16 cellular contexts compared by ENCODE assay signal in the genomic region with DNA sequence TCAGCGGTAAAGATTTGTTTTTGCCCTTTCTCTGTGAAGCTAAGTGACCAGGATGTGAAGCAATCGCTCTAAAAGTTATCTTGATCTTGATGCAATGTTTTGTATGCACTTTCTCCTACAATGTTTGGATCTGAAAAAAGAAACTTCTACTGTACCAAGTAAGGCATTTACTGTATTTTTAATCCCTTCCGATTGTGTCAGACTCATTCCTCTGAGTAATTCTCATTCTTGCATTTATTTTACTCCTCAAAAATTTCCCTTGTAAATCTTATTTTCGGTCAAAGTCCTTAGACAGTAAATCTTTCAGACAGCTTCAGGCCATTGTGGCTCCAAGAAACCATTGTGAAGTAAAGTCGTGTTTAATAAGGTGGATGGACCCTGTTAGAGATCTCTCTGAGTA.
DNase-seq lines count a peak whose midpoint lies in the region; ATAC-seq, FAIRE-seq and TF ChIP-seq lines count a peak whose summit lies in the region.
"Had no signal": no experiment of that assay in that cellular context is flagged by ENCODE, and none has a peak within 500 bp of the region (broad histone marks: within the 10 kb centered on the region; RNA-seq: fewer than 3 reads in every experiment).

No MANE protein-coding gene starts in this region.

- H2BK15ac ChIP-seq in IMR-90 (ENCODE audit: low read depth, low read length) (no peak overlapping the region), H9 (ENCODE audit: low read depth, low read length) (no peak overlapping the region)

- intact Hi-C loops in IMR-90 (cut with micrococcal nuclease), result loop anchor here (10.0 kb wide), 1 partner anchor 108 kb away; no protein-coding TSS in a partner anchor
- intact Hi-C loops in HepG2 (cut with micrococcal nuclease; ENCODE audit: unreplicated experiment), result no loop called here

- no peak overlapping the region for H2AK9ac ChIP-seq in IMR-90 (replicated peaks; ENCODE audit: low read depth, low read length, poor library complexity)

- H3K4me1 ChIP-seq in IMR-90 (ENCODE audit: control insufficient read depth, insufficient read depth, low read length) (peaks cover 2% of the 10 kb centered on the region), HepG2 (ENCODE audit: insufficient read depth, low read length) (no peaks in the 10 kb centered on the region), H9 (ENCODE audit: insufficient read depth, low read length) (no peaks in the 10 kb centered on the region)
- H3K4me1 ChIP-seq: BLaER1, gastroesophageal sphincter had no signal

- no peaks in the 10 kb centered on the region for H3K36me3 Mint-ChIP-seq in stimulated activated memory B cell treated with anti-CD40 and anti-IgM and Interleukin-4, amounts not matched to agents 10 μg/mL and 1 μg/mL and 100 μg/mL, for 72 hours
- H3K36me3 Mint-ChIP-seq in H9 (ENCODE audit: insufficient read depth in 1 of 3, low read depth in 3 of 3), result no peaks in the 10 kb centered on the region

- H3K9ac ChIP-seq in IMR-90 (ENCODE audit: low read depth, low read length), result no peak overlapping the region
- no peak overlapping the region for H3K9ac ChIP-seq in HepG2 (ENCODE audit: insufficient read depth, low read depth, low read length)
- no peak overlapping the region for H3K9ac ChIP-seq in H9 (ENCODE audit: extremely low read depth, insufficient read length, low read length)
- H3K9ac ChIP-seq: BLaER1 had no signal

- H3K79me2 ChIP-seq in HepG2 (ENCODE audit: insufficient read depth, low read length) (no peaks in the 10 kb centered on the region), H9 (ENCODE audit: insufficient read depth, low read length) (no peaks in the 10 kb centered on the region)

- TF ChIP-seq POLR2A in IMR-90 (IDR thresholded peaks at IDR 0.05; ENCODE audit: low read depth, low read length) (no peak), HepG2 (IDR thresholded peaks at IDR 0.05; ENCODE audit: insufficient read depth in 1 of 2, low read depth in 2 of 2, low read length in 2 of 2) (no peak)

- no peak for TF ChIP-seq EP300 in HepG2 (IDR thresholded peaks at IDR 0.05; ENCODE audit: low read depth in 2 of 2, low read length in 2 of 2)
- TF ChIP-seq EP300 in HepG2 (CRISPR knock-in tag; IDR thresholded peaks at IDR 0.05; ENCODE audit: borderline replicate concordance), result no peak

- no CpG with 5 or more reads among the region's 5 CpGs for WGBS in IMR-90 (ENCODE audit: extremely low coverage in 2 of 2, insufficient read length in 1 of 2), 2 experiments
- whole genome bisulfite sequencing in HepG2 (ENCODE audit: low lambda C conversion rate), result 4% methylated on average over 5 of the region's 5 CpGs
- no CpG with 5 or more reads among the region's 5 CpGs for WGBS in H9 (ENCODE audit: extremely low coverage, insufficient read length, low lambda C conversion rate)

- no peak overlapping the region for H3K4me3 Mint-ChIP-seq in stimulated activated memory B cell treated with anti-CD40 and anti-IgM and Interleukin-4, amounts not matched to agents 10 μg/mL and 1 μg/mL and 100 μg/mL, for 72 hours
- no peak overlapping the region for H3K4me3 Mint-ChIP-seq in H9
- H3K4me3 Mint-ChIP-seq: activated T-cell treated with anti-CD3 and anti-CD28 coated beads, Interleukin-2, amount 50 U/mL, for 4 hours had no signal

- H3K56ac ChIP-seq in IMR-90 (ENCODE audit: extremely low read depth, insufficient read depth, low read length) (no peak overlapping the region), H9 (ENCODE audit: insufficient read length, low read depth, low read length) (no peak overlapping the region)

- H4K5ac ChIP-seq in IMR-90 (ENCODE audit: low read depth, low read length) (no peak overlapping the region; the same call in 1 of the 2 replicates), H9 (ENCODE audit: insufficient read length, low read depth, low read length) (no peak overlapping the region)

- H4K20me1 ChIP-seq in IMR-90 (ENCODE audit: insufficient read depth, low read length) (no peaks in the 10 kb centered on the region), HepG2 (ENCODE audit: insufficient read depth, low read length) (no peaks in the 10 kb centered on the region), H9 (ENCODE audit: control insufficient read depth, insufficient read depth, insufficient read length) (no peaks in the 10 kb centered on the region)
- H4K20me1 ChIP-seq: BLaER1 had no signal

- H4K91ac ChIP-seq in IMR-90 (ENCODE audit: insufficient read depth, low read depth, low read length) (no peak overlapping the region), H9 (ENCODE audit: insufficient read length, low read depth, low read length) (no peak overlapping the region)

- CTCF ChIA-PET in IMR-90 (lab: Yijun Ruan, JAX) (interaction anchor here (0.6 to 1.8 kb wide), 2 partner anchors 14 to 121 kb away, joined by 3 to 5 read pairs; no protein-coding TSS in a partner anchor), HepG2 (lab: Yijun Ruan, JAX; ENCODE audit: low intra/inter-chr PET ratio, low total read pairs) (no interaction called here)

- H3T11ph ChIP-seq in H9 (ENCODE audit: low read length), result no peak overlapping the region

- H3K9me1 ChIP-seq in IMR-90 (ENCODE audit: insufficient read depth, low read length), result no peaks in the 10 kb centered on the region

- H3K27me3 Mint-ChIP-seq in stimulated activated memory B cell treated with anti-CD40 and anti-IgM and Interleukin-4, amounts not matched to agents 10 μg/mL and 1 μg/mL and 100 μg/mL, for 72 hours, result no peaks in the 10 kb centered on the region
- peaks cover 78% of the 10 kb centered on the region for H3K27me3 Mint-ChIP-seq in H9 (ENCODE audit: low read depth)

- H3K4me2 ChIP-seq in IMR-90 (ENCODE audit: low read depth, low read length) (peak overlapping the region; percentile 76), HepG2 (ENCODE audit: low read depth, low read length) (no peak overlapping the region), H9 (ENCODE audit: insufficient read depth, insufficient read length, low read length) (no peak overlapping the region)
- H3K4me2 ChIP-seq: BLaER1 had no signal

- TF ChIP-seq RAD21 in IMR-90 (IDR thresholded peaks at IDR 0.05; ENCODE audit: low read length), result no peak
- no peak for TF ChIP-seq RAD21 in HepG2 (CRISPR knock-in tag; IDR thresholded peaks at IDR 0.05)

- H2BK5ac ChIP-seq in IMR-90 (ENCODE audit: low read depth, low read length, poor library complexity, severe bottlenecking), result no peak overlapping the region
- H2BK5ac ChIP-seq in H9 (ENCODE audit: insufficient read length, low read length), result no peak overlapping the region

- in situ Hi-C loops in IMR-90 (cut with MboI; ENCODE audit: low sequenced_read_pairs) (no loop called here), astrocyte of the spinal cord (cut with HindIII; ENCODE audit: low sequenced_read_pairs) (no loop called here), HepG2 (cut with HindIII; ENCODE audit: extremely low pct_ligation_motif_present, low pct_unique_long_range_greater_than_20kb) (no loop called here)

- H2AK5ac ChIP-seq in IMR-90 (ENCODE audit: low read depth, low read length), result no peak overlapping the region
- no peak overlapping the region for H2AK5ac ChIP-seq in H9 (ENCODE audit: insufficient read length, low read length)

- H3K23ac ChIP-seq in IMR-90 (ENCODE audit: low read depth, low read length) (no peak overlapping the region), H9 (ENCODE audit: insufficient read length, low read depth, low read length) (no peak overlapping the region)

- H3K36me3 ChIP-seq in IMR-90 (ENCODE audit: control insufficient read depth, insufficient read depth, low read length) (no peaks in the 10 kb centered on the region), HepG2 (replicated peaks in 1 of 2; ENCODE audit: control insufficient read depth in 1 of 2, insufficient read depth in 2 of 2, low read length in 2 of 2) (no peaks in the 10 kb centered on the region)
- H3K36me3 ChIP-seq: BLaER1, gastroesophageal sphincter had no signal

- H3K4me1 Mint-ChIP-seq in stimulated activated memory B cell treated with anti-CD40 and anti-IgM and Interleukin-4, amounts not matched to agents 10 μg/mL and 1 μg/mL and 100 μg/mL, for 72 hours, result peaks cover under 1% of the 10 kb centered on the region
- peaks cover 0 to 3% of the 10 kb centered on the region in 2 experiments; a peak in 2 of 4 replicates for H3K4me1 Mint-ChIP-seq in H9

- DNase-seq in AG08396 (ENCODE audit: low spot score), result peak; percentile 10
- peak; percentile 72 for DNase-seq in IMR-90
- DNase-seq in astrocyte of the spinal cord (ENCODE audit: low read depth, low spot score), result peak; percentile 8
- DNase-seq in HepG2 (ENCODE audit: low spot score), result no peak
- DNase-seq in activated CD4-positive, alpha-beta T cell treated with anti-CD3 and anti-CD28 coated beads, Interleukin-2, amount 50 U/mL, for 48 hours, result no peak
- DNase-seq in H9, result no peak
- DNase-seq: activated CD4-positive, alpha-beta T cell treated with anti-CD3 and anti-CD28 coated beads for 1 hour; activated T-cell treated with anti-CD3 and anti-CD28 coated beads, Interleukin-2, amount 50 U/mL, for 4 hours; amniotic stem cell; dermis blood vessel endothelial cell; MV-4-11 had no signal

- no peak overlapping the region for H4K8ac ChIP-seq in IMR-90 (ENCODE audit: low read depth in 2 of 2, low read length in 2 of 2)
- H4K8ac ChIP-seq in H9 (replicated peaks; ENCODE audit: insufficient read length, low read depth, low read length), result no peak overlapping the region

- no peak overlapping the region for H2BK120ac ChIP-seq in IMR-90 (ENCODE audit: low read depth, low read length)
- no peak overlapping the region for H2BK120ac ChIP-seq in H9 (ENCODE audit: low read depth, low read length, poor library complexity, severe bottlenecking)

- H3K9me3 ChIP-seq in IMR-90 (ENCODE audit: control insufficient read depth, insufficient read depth, low read length) (no peaks in the 10 kb centered on the region), HepG2 (ENCODE audit: low read length) (no peaks in the 10 kb centered on the region), H9 (ENCODE audit: control insufficient read depth, low read depth, low read length) (no peaks in the 10 kb centered on the region)
- H3K9me3 ChIP-seq: BLaER1, gastroesophageal sphincter had no signal

- POLR2A ChIA-PET in IMR-90 (lab: Charles Lee; ENCODE audit: unreplicated experiment), result no interaction called here
- POLR2A ChIA-PET in HepG2 (lab: Yijun Ruan, JAX), result no interaction called here

- H3K27me3 ChIP-seq in IMR-90 (ENCODE audit: control insufficient read depth, insufficient read depth, low read length) (no peaks in the 10 kb centered on the region; the same call in 1 of the 2 replicates), HepG2 (ENCODE audit: control insufficient read depth in 1 of 2, insufficient read depth in 2 of 2, low read length in 2 of 2) (no peaks in the 10 kb centered on the region; a peak in 1 of 5 replicates), H9 (ENCODE audit: insufficient read depth, low read length) (peaks cover 25% of the 10 kb centered on the region; the same call in 1 of the 2 replicates)
- H3K27me3 ChIP-seq: BLaER1, gastroesophageal sphincter had no signal

- no peak overlapping the region for H2BK20ac ChIP-seq in IMR-90 (ENCODE audit: low read depth, low read length)
- H2BK20ac ChIP-seq in H9 (ENCODE audit: low read depth, low read length, poor library complexity, severe bottlenecking), result no peak overlapping the region

- no peak overlapping the region for H2BK12ac ChIP-seq in H9 (ENCODE audit: insufficient read length, low read depth, low read length)

- H2AFZ ChIP-seq in IMR-90 (replicated peaks; ENCODE audit: low read length, poor library complexity), result no peak overlapping the region
- no peak overlapping the region for H2AFZ ChIP-seq in HepG2 (ENCODE audit: low read length)
- H2AFZ ChIP-seq in H9 (ENCODE audit: low read length), result no peak overlapping the region

- H3K4me3 ChIP-seq in IMR-90 (ENCODE audit: insufficient read depth, low read depth, low read length) (peak overlapping the region; percentile 19; the same call in 1 of the 2 replicates), astrocyte of the spinal cord (ENCODE audit: low read depth, low read length) (no peak overlapping the region), HepG2 (replicated peaks in 1 of 3; ENCODE audit: insufficient read depth in 1 of 3, low read depth in 2 of 3, low read length in 3 of 3) (no peak overlapping the region)
- H3K4me3 ChIP-seq: BLaER1, gastroesophageal sphincter had no signal

- BruUV-seq in IMR-90 (replicated peaks; lab: Mats Ljungman, UMichigan), result no TSS peak
- BruUV-seq in HepG2 (replicated peaks; lab: Mats Ljungman, UMichigan), result no TSS peak

- H3K27ac ChIP-seq in IMR-90 (ENCODE audit: insufficient read depth, low read length), result peak overlapping the region; percentile 54; the same call in 1 of the 2 replicates
- no peak overlapping the region for H3K27ac ChIP-seq in HepG2 (ENCODE audit: extremely low read length, insufficient read depth, low read length)
- no peak overlapping the region for H3K27ac ChIP-seq in H9 (ENCODE audit: insufficient read length, low read depth, low read length)
- H3K27ac ChIP-seq: BLaER1, gastroesophageal sphincter had no signal

- no peak overlapping the region for H3K14ac ChIP-seq in IMR-90 (replicated peaks; ENCODE audit: low read depth, low read length)
- no peak overlapping the region for H3K14ac ChIP-seq in H9 (ENCODE audit: insufficient read depth, low read length)

- ATAC-seq in IMR-90 (ENCODE audit: low read depth) (peak; percentile 87), HepG2 (no peak), HG03280 (IDR thresholded peaks at IDR 0.05; ENCODE audit: unreplicated experiment) (no peak)
- no peak for ATAC-seq in stimulated activated memory B cell treated with anti-CD40 and anti-IgM and Interleukin-4, amounts not matched to agents 10 μg/mL and 1 μg/mL and 100 μg/mL, for 72 hours
- ATAC-seq: activated T-cell treated with anti-CD3 and anti-CD28 coated beads, Interleukin-2, amount 50 U/mL, for 4 hours; gastroesophageal sphincter had no signal

- H3K4ac ChIP-seq in IMR-90 (ENCODE audit: low read depth, low read length) (no peak overlapping the region), H9 (ENCODE audit: low read depth, low read length) (no peak overlapping the region)

- no peaks in the 10 kb centered on the region for H3K9me3 Mint-ChIP-seq in stimulated activated memory B cell treated with anti-CD40 and anti-IgM and Interleukin-4, amounts not matched to agents 10 μg/mL and 1 μg/mL and 100 μg/mL, for 72 hours
- peaks cover 1 to 7% of the 10 kb centered on the region in 2 experiments; a peak in 4 of 5 replicates for H3K9me3 Mint-ChIP-seq in H9
- H3K9me3 Mint-ChIP-seq: activated T-cell treated with anti-CD3 and anti-CD28 coated beads, Interleukin-2, amount 50 U/mL, for 4 hours had no signal

- no peak overlapping the region for H3K27ac Mint-ChIP-seq in stimulated activated memory B cell treated with anti-CD40 and anti-IgM and Interleukin-4, amounts not matched to agents 10 μg/mL and 1 μg/mL and 100 μg/mL, for 72 hours
- no peak overlapping the region for H3K27ac Mint-ChIP-seq in H9
- H3K27ac Mint-ChIP-seq: progenitor cell of endocrine pancreas had no signal

- H3K23me2 ChIP-seq in H9 (ENCODE audit: insufficient read length, low read depth, low read length, poor library complexity, severe bottlenecking), result no peaks in the 10 kb centered on the region

- TF ChIP-seq CTCF in IMR-90 (conservative IDR thresholded peaks at IDR 0.05; ENCODE audit: low read depth, low read length) (no peak), astrocyte of the spinal cord (IDR thresholded peaks at IDR 0.05; ENCODE audit: low read depth, low read length) (no peak), HepG2 (CRISPR knock-in tag; IDR thresholded peaks at IDR 0.05) (no peak), H9 (conservative IDR thresholded peaks at IDR 0.05) (no peak)

- H3K18ac ChIP-seq in IMR-90 (ENCODE audit: low read depth, low read length) (peak overlapping the region; percentile 67; the same call in 1 of the 2 replicates), H9 (ENCODE audit: insufficient read length, low read depth, low read length) (no peak overlapping the region)

- H3K79me1 ChIP-seq in IMR-90 (ENCODE audit: low read depth in 1 of 2, low read length in 2 of 2) (no peaks in the 10 kb centered on the region), H9 (ENCODE audit: insufficient read depth, low read depth, low read length, poor library complexity, severe bottlenecking) (no peaks in the 10 kb centered on the region)

- no peak for FAIRE-seq in HepG2 (lab: Jason Lieb, UNC)

- dilution Hi-C loops in IMR-90 (cut with HindIII; ENCODE audit: low sequenced_read_pairs, unreplicated experiment), result no loop called here

Comparison
In these comparisons a context has a peak if more than half of its experiments do, and no peak if none do; other contexts are left out.
1. DNase-seq: peak in AG08396 (single experiment), IMR-90 (single experiment) and astrocyte of the spinal cord (single experiment); none in HepG2 (single experiment), activated CD4-positive, alpha-beta T cell treated with anti-CD3 and anti-CD28 coated beads, Interleukin-2, amount 50 U/mL, for 48 hours (0 of 2) and H9 (single experiment).